In genomic region chr18:79960921-79961526, GRCh38 we compare ENCODE assay signal across 14 cellular contexts. TPM values are rescaled to one million over a fixed set of nuclear protein-coding genes. Genes with fewer than 3 reads are reported as not detected.
DNase-seq lines count a peak whose midpoint lies in the region; ATAC-seq and TF ChIP-seq lines count a peak whose summit lies in the region.
"Had no signal": no experiment of that assay in that cellular context is flagged by ENCODE, and none has a peak within 500 bp of the region (broad histone marks: within the 10 kb centered on the region; RNA-seq: fewer than 3 reads in every experiment).

No MANE protein-coding gene starts in this region.

- peak overlapping the region in 1 of 3 donors; percentile 39 for H3K27ac Mint-ChIP-seq in CD4-positive, CD25-positive, alpha-beta regulatory T cell
- H3K27ac Mint-ChIP-seq in IgD-negative memory B cell (no peak overlapping the region), neural crest cell (ENCODE audit: unreplicated experiment) (no peak overlapping the region)
- H3K27ac Mint-ChIP-seq: activated T-helper 1 cell treated with anti-CD3 and anti-CD28 coated beads, Interleukin-12 subunit alpha, Interleukin-12 subunit beta, Interleukin-2, Interleukin-4 antibody, amounts not matched to agents 30 ng/mL and 10 ng/mL and 1 ng/mL, durations not matched to agents 14 hours and 24 hours and 36 hours had no signal

- no peak for DNase-seq in CD4-positive, CD25-positive, alpha-beta regulatory T cell
- DNase-seq in colonic mucosa, result no peak
- DNase-seq in neural crest cell (ENCODE audit: low read depth, low spot score), result no peak
- DNase-seq in putamen (ENCODE audit: low spot score), result no peak
- no peak for DNase-seq in GDM1 (lab: John Stamatoyannopoulos, UW)
- DNase-seq in NCI-H2196 treated with DMSO at 0.1 percent for 48 hours (lab: John Stamatoyannopoulos, UW; ENCODE audit: unreplicated experiment), result no peak
- DNase-seq: activated CD4-positive, alpha-beta memory T cell treated with anti-CD3 and anti-CD28 coated beads, Interleukin-2, amount 10 ng/mL, durations not matched to agents 7 days and 5 days; NCI-H446 had no signal

- peak overlapping the region; percentile 39 to 63 for H3K9ac ChIP-seq in colonic mucosa (ENCODE audit: low read depth in 2 of 2, low read length in 2 of 2)

- peaks cover 29% of the 10 kb centered on the region for H3K4me1 ChIP-seq in CD4-positive, CD25-positive, alpha-beta regulatory T cell (ENCODE audit: control insufficient read depth, insufficient read depth, low read length, poor library complexity, severe bottlenecking)
- peaks cover 19% of the 10 kb centered on the region for H3K4me1 ChIP-seq in colonic mucosa

- H3K27ac ChIP-seq in CD4-positive, CD25-positive, alpha-beta regulatory T cell (ENCODE audit: insufficient read depth, low read length, poor library complexity, severe bottlenecking), result no peak overlapping the region
- peak overlapping the region; percentile 73 for H3K27ac ChIP-seq in colonic mucosa
- H3K27ac ChIP-seq: gastroesophageal sphincter, right atrium auricular region had no signal

- no peaks in the 10 kb centered on the region for H3K27me3 ChIP-seq in CD4-positive, CD25-positive, alpha-beta regulatory T cell (ENCODE audit: control insufficient read depth, insufficient read depth, low read length)
- H3K27me3 ChIP-seq in colonic mucosa, result no peaks in the 10 kb centered on the region
- H3K27me3 ChIP-seq: right atrium auricular region had no signal

- H3K4me1 Mint-ChIP-seq in CD4-positive, CD25-positive, alpha-beta regulatory T cell, result peaks cover 0 to 32% (median 17%) of the 10 kb centered on the region in 4 donors
- peaks cover 20% of the 10 kb centered on the region in 3 donors for H3K4me1 Mint-ChIP-seq in IgD-negative memory B cell
- peaks cover 27% of the 10 kb centered on the region for H3K4me1 Mint-ChIP-seq in neural crest cell

- peaks cover 7% of the 10 kb centered on the region for H3K27me3 Mint-ChIP-seq in CD4-positive, CD25-positive, alpha-beta regulatory T cell
- H3K27me3 Mint-ChIP-seq in IgD-negative memory B cell (peaks cover 6% of the 10 kb centered on the region), neural crest cell (ENCODE audit: low read depth) (peaks cover 39% of the 10 kb centered on the region)

- no peaks in the 10 kb centered on the region for H3K9me3 Mint-ChIP-seq in CD4-positive, CD25-positive, alpha-beta regulatory T cell
- H3K9me3 Mint-ChIP-seq in IgD-negative memory B cell (no peaks in the 10 kb centered on the region), neural crest cell (no peaks in the 10 kb centered on the region)
- H3K9me3 Mint-ChIP-seq: activated CD4-positive, alpha-beta memory T cell treated with anti-CD3 and anti-CD28 coated beads, Interleukin-2, amount 10 ng/mL, durations not matched to agents 7 days and 5 days; activated T-helper 1 cell treated with anti-CD3 and anti-CD28 coated beads, Interleukin-12 subunit alpha, Interleukin-12 subunit beta, Interleukin-2, Interleukin-4 antibody, amounts not matched to agents 30 ng/mL and 10 ng/mL and 1 ng/mL, durations not matched to agents 14 hours and 24 hours and 36 hours; nephron had no signal

- H3K9me3 ChIP-seq in CD4-positive, CD25-positive, alpha-beta regulatory T cell (ENCODE audit: control insufficient read depth in 2 of 2, low read length in 2 of 2), result no peaks in the 10 kb centered on the region
- H3K9me3 ChIP-seq in colonic mucosa, result no peaks in the 10 kb centered on the region
- H3K9me3 ChIP-seq: gastroesophageal sphincter, right atrium auricular region had no signal

- H3K4me3 Mint-ChIP-seq in CD4-positive, CD25-positive, alpha-beta regulatory T cell, result peak overlapping the region in 3 of 4 donors; percentile 66 to 75 (median 69)
- H3K4me3 Mint-ChIP-seq in IgD-negative memory B cell, result peak overlapping the region in 3 of 4 donors; percentile 6 to 85 (median 78)
- H3K4me3 Mint-ChIP-seq in neural crest cell, result peak overlapping the region; percentile 57
- H3K4me3 Mint-ChIP-seq: activated CD4-positive, alpha-beta memory T cell treated with anti-CD3 and anti-CD28 coated beads, Interleukin-2, amount 10 ng/mL, durations not matched to agents 7 days and 5 days had no signal

- no peak overlapping the region for H3K4me3 ChIP-seq in CD4-positive, CD25-positive, alpha-beta regulatory T cell (ENCODE audit: low read depth, low read length)
- no peak overlapping the region for H3K4me3 ChIP-seq in colonic mucosa
- H3K4me3 ChIP-seq: gastroesophageal sphincter, right atrium auricular region had no signal

- intact Hi-C loops in colonic mucosa (cut with DNase I), result no loop called here

- H3K36me3 ChIP-seq in CD4-positive, CD25-positive, alpha-beta regulatory T cell (ENCODE audit: control insufficient read depth, insufficient read depth, low read length), result no peaks in the 10 kb centered on the region
- H3K36me3 ChIP-seq in colonic mucosa, result no peaks in the 10 kb centered on the region
- H3K36me3 ChIP-seq: gastroesophageal sphincter, right atrium auricular region had no signal

- TF ChIP-seq CTCF in colonic mucosa (IDR thresholded peaks at IDR 0.05) (no peak), neural crest cell (conservative IDR thresholded peaks at IDR 0.05) (no peak)

- no peaks in the 10 kb centered on the region for H3K36me3 Mint-ChIP-seq in CD4-positive, CD25-positive, alpha-beta regulatory T cell
- H3K36me3 Mint-ChIP-seq in IgD-negative memory B cell, result no peaks in the 10 kb centered on the region
- peaks cover 2% of the 10 kb centered on the region for H3K36me3 Mint-ChIP-seq in neural crest cell (ENCODE audit: low read depth)

- ATAC-seq in CD4-positive, CD25-positive, alpha-beta regulatory T cell (ENCODE audit: low read depth in 2 of 2), result no peak
- ATAC-seq in HG03139 (IDR thresholded peaks at IDR 0.05; ENCODE audit: unreplicated experiment), result no peak
- ATAC-seq: gastroesophageal sphincter had no signal

RNA-seq across cellular contexts. Expression of gene HSBP1L1, which starts 3.4 kb away (rescaled TPM):
- total RNA-seq in CD4-positive, CD25-positive, alpha-beta regulatory T cell, result 10.5 TPM
- 10 to 100 TPM in 2 of 4 donors, 1 to 10 TPM in 2; 5.2 to 27.6 (median 13.5) TPM for polyA plus RNA-seq in CD4-positive, CD25-positive, alpha-beta regulatory T cell
- polyA plus RNA-seq in IgD-negative memory B cell, result 10.9 TPM
- 10 to 100 TPM; 51.8 to 59.6 TPM for total RNA-seq in colonic mucosa
- total RNA-seq in neural crest cell, result 0.58 TPM in 1 of 2 replicates, not detected in the other

RNA-seq across cellular contexts. Expression of gene SLC66A2, which starts 9.6 kb away (rescaled TPM):
- 49.6 TPM for total RNA-seq in CD4-positive, CD25-positive, alpha-beta regulatory T cell
- 10 to 100 TPM; 11.7 to 18.3 (median 14.2) TPM for polyA plus RNA-seq in CD4-positive, CD25-positive, alpha-beta regulatory T cell
- polyA plus RNA-seq in IgD-negative memory B cell, result 30.3 TPM
- total RNA-seq in colonic mucosa, result 10 to 100 TPM; 74.9 to 88.0 TPM
- total RNA-seq in neural crest cell, result 28.4 and 29.8 TPM in 2 replicates

RNA-seq across cellular contexts. Expression of gene TXNL4A, which starts 27.3 kb away (rescaled TPM):
- total RNA-seq in CD4-positive, CD25-positive, alpha-beta regulatory T cell, result 70.5 TPM
- polyA plus RNA-seq in CD4-positive, CD25-positive, alpha-beta regulatory T cell, result 100 to 1,000 TPM; 211 to 216 (median 214) TPM
- 222 TPM for polyA plus RNA-seq in IgD-negative memory B cell
- total RNA-seq in colonic mucosa, result 100 to 1,000 TPM; 101 to 138 TPM
- total RNA-seq in neural crest cell, result 140 and 144 TPM in 2 replicates
